In genomic region chr17:28196637-28197036, GRCh38 we compare ENCODE assay signal across 23 cellular contexts.
"Had no signal": no experiment of that assay in that cellular context is flagged by ENCODE, and none has a peak within 500 bp of the region (broad histone marks: within the 10 kb centered on the region; RNA-seq: fewer than 3 reads in every experiment).

No MANE protein-coding gene starts in this region.

- H3K9me3 ChIP-seq: heart right ventricle, ovary, prostate gland, right lobe of liver, testis, transverse colon, uterus had no signal

- FAIRE-seq: colon, frontal cortex, islet of Langerhans had no signal

- H3K4me3 ChIP-seq: heart right ventricle, ovary, prostate gland, right lobe of liver, testis, transverse colon, uterus had no signal

- H3K4me3 Mint-ChIP-seq: endodermal cell; naive thymus-derived CD4-positive, alpha-beta T cell; neural crest cell; stimulated activated naive B cell treated with anti-CD40 and anti-IgM and Interleukin-4, amounts not matched to agents 10 μg/mL and 1 μg/mL and 100 μg/mL, for 72 hours; stimulated activated naive CD8-positive, alpha-beta T cell treated with anti-CD3 and anti-CD28 coated beads, Interleukin-15, amount 100 ng/mL, for 72 hours had no signal

- H3K27ac Mint-ChIP-seq: endodermal cell; stimulated activated naive B cell treated with anti-CD40 and anti-IgM and Interleukin-4, amounts not matched to agents 10 μg/mL and 1 μg/mL and 100 μg/mL, for 72 hours had no signal

- H3K27me3 ChIP-seq: heart right ventricle, ovary, right lobe of liver, testis, transverse colon, uterus had no signal

- H3K36me3 ChIP-seq: ovary, prostate gland, right lobe of liver, uterus had no signal

- H3K9me3 Mint-ChIP-seq: endodermal cell; neural crest cell; stimulated activated naive B cell treated with anti-CD40 and anti-IgM and Interleukin-4, amounts not matched to agents 10 μg/mL and 1 μg/mL and 100 μg/mL, for 72 hours; stimulated activated naive CD8-positive, alpha-beta T cell treated with anti-CD3 and anti-CD28 coated beads, Interleukin-15, amount 100 ng/mL, for 72 hours had no signal

- ATAC-seq: heart right ventricle; naive thymus-derived CD4-positive, alpha-beta T cell; stimulated activated naive B cell treated with anti-CD40 and anti-IgM and Interleukin-4, amounts not matched to agents 10 μg/mL and 1 μg/mL and 100 μg/mL, for 72 hours; stimulated activated naive CD8-positive, alpha-beta T cell treated with anti-CD3 and anti-CD28 coated beads, Interleukin-15, amount 100 ng/mL, for 72 hours had no signal

- H3K4me1 Mint-ChIP-seq: neural crest cell; stimulated activated naive CD8-positive, alpha-beta T cell treated with anti-CD3 and anti-CD28 coated beads, Interleukin-15, amount 100 ng/mL, for 72 hours had no signal

- H3K27me3 Mint-ChIP-seq: naive thymus-derived CD4-positive, alpha-beta T cell; stimulated activated naive B cell treated with anti-CD40 and anti-IgM and Interleukin-4, amounts not matched to agents 10 μg/mL and 1 μg/mL and 100 μg/mL, for 72 hours; stimulated activated naive CD8-positive, alpha-beta T cell treated with anti-CD3 and anti-CD28 coated beads, Interleukin-15, amount 100 ng/mL, for 72 hours had no signal

- DNase-seq: cerebellar nuclear complex; effector CD4-positive, alpha-beta T cell; endodermal cell; heart right ventricle; hypothalamus; kidney glomerular epithelial cell; mammary epithelial cell; naive thymus-derived CD4-positive, alpha-beta T cell; nucleus accumbens; ovary; right lobe of liver; stimulated activated CD4-positive, alpha-beta T cell treated with anti-CD3 and anti-CD28 coated beads, Interleukin-1b, Interleukin-23, amount 100 ng/mL, for 48 hours; stimulated activated CD4-positive, alpha-beta T cell treated with anti-CD3 and anti-CD28 coated beads, Interleukin-4, amount 100 ng/mL, for 24 hours; stimulated activated naive B cell treated with anti-CD40 and anti-IgM and Interleukin-4, amounts not matched to agents 10 μg/mL and 1 μg/mL and 100 μg/mL, for 72 hours; stimulated activated naive CD8-positive, alpha-beta T cell treated with anti-CD3 and anti-CD28 coated beads, Interleukin-15, amount 100 ng/mL, for 72 hours; testis; transverse colon; uterus had no signal

- H3K4me1 ChIP-seq: prostate gland, testis, transverse colon, uterus had no signal

- H3K27ac ChIP-seq: ovary, prostate gland, testis, transverse colon, uterus had no signal
